In the genomic region with DNA sequence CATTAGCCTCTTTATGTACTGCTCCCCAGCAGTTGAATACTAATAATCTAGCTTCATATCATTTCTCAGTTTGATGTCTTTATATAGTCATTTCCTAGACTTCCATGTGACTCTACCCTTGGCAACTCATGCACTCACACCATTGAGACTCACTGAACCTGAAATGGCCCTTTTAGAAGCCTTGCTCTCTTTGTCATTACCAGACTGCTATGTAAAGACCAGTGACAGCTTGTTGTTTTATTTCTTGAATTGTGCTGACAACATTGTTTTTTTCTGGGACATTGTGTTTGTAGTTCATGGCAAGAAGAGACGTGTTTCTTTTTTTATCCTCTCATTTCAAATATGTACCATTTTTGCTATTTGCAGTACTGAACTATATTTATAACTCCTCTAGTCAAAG, we compare ENCODE assay signal across 30 cellular contexts.
DNase-seq lines count a peak whose midpoint lies in the region; ATAC-seq, FAIRE-seq and TF ChIP-seq lines count a peak whose summit lies in the region.
"Had no signal": no experiment of that assay in that cellular context is flagged by ENCODE, and none has a peak within 500 bp of the region (broad histone marks: within the 10 kb centered on the region; RNA-seq: fewer than 3 reads in every experiment).

No MANE protein-coding gene starts in this region.

- BruUV-seq in HepG2 (replicated peaks; lab: Mats Ljungman, UMichigan) = no TSS peak

- in situ Hi-C loops in HepG2 (cut with HindIII; ENCODE audit: extremely low pct_ligation_motif_present, low pct_unique_long_range_greater_than_20kb) = no loop called here

- H4K20me1 ChIP-seq in HepG2 (ENCODE audit: insufficient read depth, low read length) = no peaks in the 10 kb centered on the region

- 2% methylated on average over 1 of the region's 1 CpG for WGBS in HepG2 (ENCODE audit: low lambda C conversion rate)
- WGBS in right lobe of liver (ENCODE audit: insufficient coverage, low coverage, low lambda C conversion rate, missing lambda C conversion rate) = 24% methylated on average over 1 of the region's 1 CpG

- H3K9me3 ChIP-seq in HepG2 (ENCODE audit: low read length) (no peaks in the 10 kb centered on the region), right lobe of liver (no peaks in the 10 kb centered on the region)
- H3K9me3 ChIP-seq: ovary, sigmoid colon, stomach had no signal

- H3K36me3 ChIP-seq in HepG2 (replicated peaks in 1 of 2; ENCODE audit: control insufficient read depth in 1 of 2, insufficient read depth in 2 of 2, low read length in 2 of 2) = no peaks in the 10 kb centered on the region
- no peaks in the 10 kb centered on the region for H3K36me3 ChIP-seq in right lobe of liver
- H3K36me3 ChIP-seq: brain microvascular endothelial cell, ovary, sigmoid colon, stomach had no signal

- FAIRE-seq in HepG2 (lab: Jason Lieb, UNC) = no peak

- H3K4me2 ChIP-seq in HepG2 (ENCODE audit: low read depth, low read length) = no peak overlapping the region
- H3K4me2 ChIP-seq: hepatocyte had no signal

- H3K27me3 ChIP-seq in HepG2 (ENCODE audit: control insufficient read depth in 1 of 2, insufficient read depth in 2 of 2, low read length in 2 of 2) (no peaks in the 10 kb centered on the region), right lobe of liver (no peaks in the 10 kb centered on the region)
- H3K27me3 ChIP-seq: brain microvascular endothelial cell, hepatocyte, ovary, sigmoid colon, stomach had no signal

- DNase-seq in HepG2 (ENCODE audit: low spot score) (no peak), right lobe of liver (no peak), NCI-H748 (lab: John Stamatoyannopoulos, UW; ENCODE audit: unreplicated experiment) (peak; percentile 51), kidney tubule cell (ENCODE audit: low spot score) (peak; percentile 8), NCI-H510A treated with DMSO at 0.1 percent for 48 hours (lab: John Stamatoyannopoulos, UW) (no peak), coronary artery (ENCODE audit: low spot score) (no peak), SK-N-DZ (ENCODE audit: low spot score) (no peak)
- DNase-seq: activated CD4-positive, alpha-beta T cell treated with anti-CD3 and anti-CD28 coated beads for 4 hours; activated CD8-positive, alpha-beta memory T cell treated with anti-CD3 and anti-CD28 coated beads for 24 hours; activated gamma-delta T cell; activated naive CD8-positive, alpha-beta T cell treated with anti-CD3 and anti-CD28 coated beads, Interleukin-2, amount 50 U/mL, for 24 hours; activated T-cell treated with anti-CD3 and anti-CD28 coated beads, Interleukin-2, amount 50 U/mL, for 1 hour; AML-193; brain microvascular endothelial cell; effector CD4-positive, alpha-beta T cell; H7; left ventricle myocardium superior; midbrain; naive thymus-derived CD8-positive, alpha-beta T cell; NCI-H1048; NCI-H524 treated with DMSO at 0.1 percent for 48 hours; ovary; sigmoid colon; stomach; trophoblast cell had no signal

- intact Hi-C loops in HepG2 (cut with micrococcal nuclease; ENCODE audit: unreplicated experiment) (no loop called here), right lobe of liver (cut with DNase I) (no loop called here)

- H3K4me1 ChIP-seq in HepG2 (ENCODE audit: insufficient read depth, low read length) (no peaks in the 10 kb centered on the region), right lobe of liver (no peaks in the 10 kb centered on the region)
- H3K4me1 ChIP-seq: foreskin keratinocyte, sigmoid colon, stomach had no signal

- H2AFZ ChIP-seq in HepG2 (ENCODE audit: low read length) = no peak overlapping the region
- H2AFZ ChIP-seq: hepatocyte had no signal

- H3K4me3 ChIP-seq in HepG2 (replicated peaks in 1 of 3; ENCODE audit: insufficient read depth in 1 of 3, low read depth in 2 of 3, low read length in 3 of 3) (no peak overlapping the region), right lobe of liver (no peak overlapping the region), coronary artery (no peak overlapping the region)
- H3K4me3 ChIP-seq: hepatocyte, ovary, sigmoid colon, stomach had no signal

- POLR2A ChIA-PET in HepG2 (lab: Yijun Ruan, JAX) = no interaction called here

- no peak for TF ChIP-seq POLR2A in HepG2 (IDR thresholded peaks at IDR 0.05; ENCODE audit: insufficient read depth in 1 of 2, low read depth in 2 of 2, low read length in 2 of 2)
- no peak for TF ChIP-seq POLR2A in right lobe of liver (IDR thresholded peaks at IDR 0.05)

- CTCF ChIA-PET in HepG2 (lab: Yijun Ruan, JAX; ENCODE audit: low intra/inter-chr PET ratio, low total read pairs) = no interaction called here

- H3K9ac ChIP-seq in HepG2 (ENCODE audit: insufficient read depth, low read depth, low read length) = no peak overlapping the region

- H3K27ac ChIP-seq in HepG2 (ENCODE audit: extremely low read length, insufficient read depth, low read length) (no peak overlapping the region), right lobe of liver (no peak overlapping the region), coronary artery (no peak overlapping the region)
- H3K27ac ChIP-seq: brain microvascular endothelial cell, foreskin keratinocyte, hepatocyte, ovary, RWPE1, sigmoid colon, stomach had no signal

- TF ChIP-seq CTCF in HepG2 (CRISPR knock-in tag; IDR thresholded peaks at IDR 0.05) (no peak), right lobe of liver (IDR thresholded peaks at IDR 0.05) (no peak), coronary artery (IDR thresholded peaks at IDR 0.05) (no peak)

- no peak for TF ChIP-seq RAD21 in HepG2 (CRISPR knock-in tag; IDR thresholded peaks at IDR 0.05)

- no peaks in the 10 kb centered on the region for H3K79me2 ChIP-seq in HepG2 (ENCODE audit: insufficient read depth, low read length)
- H3K79me2 ChIP-seq: hepatocyte had no signal

- TF ChIP-seq EP300 in HepG2 (IDR thresholded peaks at IDR 0.05; ENCODE audit: low read depth in 2 of 2, low read length in 2 of 2) (no peak), HepG2 (CRISPR knock-in tag; IDR thresholded peaks at IDR 0.05; ENCODE audit: borderline replicate concordance) (no peak)

- ATAC-seq in HepG2 (no peak), right lobe of liver (no peak), HG03097 (IDR thresholded peaks at IDR 0.05; ENCODE audit: low FRiP score, unreplicated experiment) (no peak)
- ATAC-seq: activated naive CD8-positive, alpha-beta T cell treated with anti-CD3 and anti-CD28 coated beads, Interleukin-2, amount 50 U/mL, for 24 hours; foreskin keratinocyte; left ventricle myocardium superior; naive thymus-derived CD8-positive, alpha-beta T cell; SK-N-SH treated with all-trans-retinoic acid at 6 μM for 48 hours had no signal

TF ChIP-seq in HepG2, 621 proteins besides CTCF, POLR2A, EP300 and RAD21:
- peak; percentile 55; the same call in 1 of the 2 replicates for TF ChIP-seq MAFF (IDR thresholded peaks at IDR 0.05; ENCODE audit: low read depth, low read length)
- TF ChIP-seq, protein P1, sequence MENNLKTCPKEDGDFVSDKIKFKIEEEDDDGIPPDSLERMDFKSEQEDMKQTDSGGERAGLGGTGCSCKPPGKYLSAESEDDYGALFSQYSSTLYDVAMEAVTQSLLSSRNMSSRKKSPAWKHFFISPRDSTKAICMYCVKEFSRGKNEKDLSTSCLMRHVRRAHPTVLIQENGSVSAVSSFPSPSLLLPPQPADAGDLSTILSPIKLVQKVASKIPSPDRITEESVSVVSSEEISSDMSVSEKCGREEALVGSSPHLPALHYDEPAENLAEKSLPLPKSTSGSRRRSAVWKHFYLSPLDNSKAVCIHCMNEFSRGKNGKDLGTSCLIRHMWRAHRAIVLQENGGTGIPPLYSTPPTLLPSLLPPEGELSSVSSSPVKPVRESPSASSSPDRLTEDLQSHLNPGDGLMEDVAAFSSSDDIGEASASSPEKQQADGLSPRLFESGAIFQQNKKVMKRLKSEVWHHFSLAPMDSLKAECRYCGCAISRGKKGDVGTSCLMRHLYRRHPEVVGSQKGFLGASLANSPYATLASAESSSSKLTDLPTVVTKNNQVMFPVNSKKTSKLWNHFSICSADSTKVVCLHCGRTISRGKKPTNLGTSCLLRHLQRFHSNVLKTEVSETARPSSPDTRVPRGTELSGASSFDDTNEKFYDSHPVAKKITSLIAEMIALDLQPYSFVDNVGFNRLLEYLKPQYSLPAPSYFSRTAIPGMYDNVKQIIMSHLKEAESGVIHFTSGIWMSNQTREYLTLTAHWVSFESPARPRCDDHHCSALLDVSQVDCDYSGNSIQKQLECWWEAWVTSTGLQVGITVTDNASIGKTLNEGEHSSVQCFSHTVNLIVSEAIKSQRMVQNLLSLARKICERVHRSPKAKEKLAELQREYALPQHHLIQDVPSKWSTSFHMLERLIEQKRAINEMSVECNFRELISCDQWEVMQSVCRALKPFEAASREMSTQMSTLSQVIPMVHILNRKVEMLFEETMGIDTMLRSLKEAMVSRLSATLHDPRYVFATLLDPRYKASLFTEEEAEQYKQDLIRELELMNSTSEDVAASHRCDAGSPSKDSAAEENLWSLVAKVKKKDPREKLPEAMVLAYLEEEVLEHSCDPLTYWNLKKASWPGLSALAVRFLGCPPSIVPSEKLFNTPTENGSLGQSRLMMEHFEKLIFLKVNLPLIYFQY (CRISPR knock-in tag; IDR thresholded peaks at IDR 0.05; ENCODE audit: borderline replicate concordance) = no peak
- TF ChIP-seq HNRNPL (IDR thresholded peaks at IDR 0.05; ENCODE audit: low read depth, low read length) = no peak
- TF ChIP-seq MAFK (conservative IDR thresholded peaks at IDR 0.05 in 1 of 2, IDR thresholded peaks at IDR 0.05 in 1 of 2; ENCODE audit: low read length in 2 of 2) = peak; percentile 41 to 70; a peak in 3 of 4 replicates

Comparison
In these comparisons a context has a peak if more than half of its experiments do, and no peak if none do; other contexts are left out.
1. DNase-seq: peak in NCI-H748 (single experiment) and kidney tubule cell (single experiment); none in HepG2 (single experiment), right lobe of liver (0 of 3), NCI-H510A treated with DMSO at 0.1 percent for 48 hours (single experiment), coronary artery (single experiment) and SK-N-DZ (single experiment).